Comparison of ENCODE assay signal across 8 cellular contexts in genomic region chr12:108664338-108665258, GRCh38.
DNase-seq lines count a peak whose midpoint lies in the region; ATAC-seq and TF ChIP-seq lines count a peak whose summit lies in the region.

No MANE protein-coding gene starts in this region.

- DNase-seq in AG09309 (ENCODE audit: low read depth): peak; percentile 88
- peak; percentile 58 for DNase-seq in NCI-H2196 treated with DMSO at 0.1 percent for 48 hours (lab: John Stamatoyannopoulos, UW; ENCODE audit: unreplicated experiment)
- DNase-seq in activated CD4-positive, CD25-positive, alpha-beta regulatory T cell treated with anti-CD3 and anti-CD28 coated beads, Interleukin-2, amount 50 U/mL, for 16 hours (ENCODE audit: low read depth, low spot score): peak; percentile 74
- DNase-seq in cerebellar cortex (ENCODE audit: low spot score): peak; percentile 94
- peak; percentile 80 for DNase-seq in kidney glomerular epithelial cell (lab: John Stamatoyannopoulos, UW)
- peak; percentile 51 to 80 for DNase-seq in stimulated activated CD4-positive, alpha-beta T cell treated with anti-CD3 and anti-CD28 coated beads, Interleukin-1b, Interleukin-23, amount 100 ng/mL, for 4 hours (ENCODE audit: low read depth in 2 of 2)

- no peak overlapping the region for H3K4me3 ChIP-seq in AG09309 (ENCODE audit: control insufficient read depth, low read depth, low read length)

- ATAC-seq in GM18870 (IDR thresholded peaks at IDR 0.05; ENCODE audit: unreplicated experiment): peak; percentile 65
- peak; percentile 78 for ATAC-seq in HG03135 (IDR thresholded peaks at IDR 0.05; ENCODE audit: unreplicated experiment)

- peak; percentile 93 for TF ChIP-seq CTCF in AG09309 (IDR thresholded peaks at IDR 0.05; ENCODE audit: control insufficient read depth, insufficient read depth, low read depth, low read length, missing control alignments)
